Comparison of ENCODE assay signal across 1 cellular context in genomic region chr1:54998100-54998499, GRCh38.
A peak's percentile ranks its signal among the peaks of the same experiment; 100 is the strongest.
TF ChIP-seq lines count a peak whose summit lies in the region.

No MANE protein-coding gene starts in this region.

TF ChIP-seq in H1, 55 proteins besides CTCF, POLR2A, EP300 and RAD21:
- TF ChIP-seq POLR2AphosphoS5 (IDR thresholded peaks at IDR 0.05; ENCODE audit: low read depth, low read length) = no peak
- TF ChIP-seq CHD7 (IDR thresholded peaks at IDR 0.05; ENCODE audit: insufficient replicate concordance, low read length) = no peak
- peak; percentile 58; the same call in 1 of the 2 replicates for TF ChIP-seq KDM1A (IDR thresholded peaks at IDR 0.05; ENCODE audit: borderline replicate concordance, low read length)
- TF ChIP-seq EZH2 (IDR thresholded peaks at IDR 0.05; ENCODE audit: low read depth, low read length, severe bottlenecking) = no peak
- TF ChIP-seq ATF3 (IDR thresholded peaks at IDR 0.05; ENCODE audit: insufficient read depth, low read depth, low read length) = no peak
- TF ChIP-seq BRCA1 (IDR thresholded peaks at IDR 0.05; ENCODE audit: low read depth, low read length) = no peak
- no peak for TF ChIP-seq HDAC2 (IDR thresholded peaks at IDR 0.05; ENCODE audit: borderline replicate concordance in 1 of 2, low read depth in 2 of 2, low read length in 2 of 2)
